ENCODE assay signal across 2 cellular contexts in genomic region chr2:42086500-42086953, GRCh38.
A peak's percentile ranks its signal among the peaks of the same experiment; 100 is the strongest.
TF ChIP-seq lines count a peak whose summit lies in the region.

No MANE protein-coding gene starts in this region.

TF ChIP-seq in IMR-90, 13 proteins besides CTCF, POLR2A, EP300 and RAD21:
- TF ChIP-seq SMC3 (IDR thresholded peaks at IDR 0.05; ENCODE audit: low read depth, low read length) (peak; percentile 100), CEBPB (IDR thresholded peaks at IDR 0.05; ENCODE audit: low read depth, low read length) (peak; percentile 86), MAFK (IDR thresholded peaks at IDR 0.05; ENCODE audit: low read depth, low read length) (no peak)

TF ChIP-seq in GM12878, 131 proteins besides CTCF, POLR2A, EP300 and RAD21:
- TF ChIP-seq FOXM1 (IDR thresholded peaks at IDR 0.05; ENCODE audit: low read depth, low read length) (0 out of 2 replicates have a peak, but pooled peaks have one; percentile 38), SMC3 (IDR thresholded peaks at IDR 0.05; ENCODE audit: borderline replicate concordance, low read length) (peak; percentile 97), CREB1 (IDR thresholded peaks at IDR 0.05; ENCODE audit: low read depth) (no peak), KAT2A (conservative IDR thresholded peaks at IDR 0.05; ENCODE audit: control insufficient read depth, low read depth, low read length) (no peak), YY1 (IDR thresholded peaks at IDR 0.05; ENCODE audit: low read depth, low read length) (peak; percentile 62; the same call in 1 of the 2 replicates), NBN (IDR thresholded peaks at IDR 0.05) (0 out of 2 replicates have a peak, but pooled peaks have one; percentile 23)
- TF ChIP-seq, protein P1, sequence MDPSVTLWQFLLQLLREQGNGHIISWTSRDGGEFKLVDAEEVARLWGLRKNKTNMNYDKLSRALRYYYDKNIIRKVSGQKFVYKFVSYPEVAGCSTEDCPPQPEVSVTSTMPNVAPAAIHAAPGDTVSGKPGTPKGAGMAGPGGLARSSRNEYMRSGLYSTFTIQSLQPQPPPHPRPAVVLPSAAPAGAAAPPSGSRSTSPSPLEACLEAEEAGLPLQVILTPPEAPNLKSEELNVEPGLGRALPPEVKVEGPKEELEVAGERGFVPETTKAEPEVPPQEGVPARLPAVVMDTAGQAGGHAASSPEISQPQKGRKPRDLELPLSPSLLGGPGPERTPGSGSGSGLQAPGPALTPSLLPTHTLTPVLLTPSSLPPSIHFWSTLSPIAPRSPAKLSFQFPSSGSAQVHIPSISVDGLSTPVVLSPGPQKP (IDR thresholded peaks at IDR 0.05; ENCODE audit: low read depth, low read length), result no peak
